ENCODE assay signal across 9 cellular contexts in genomic region chr17:21410371-21410770, GRCh38. TPM values are rescaled to one million over a fixed set of nuclear protein-coding genes. Genes with fewer than 3 reads are reported as not detected.
A peak's percentile ranks its signal among the peaks of the same experiment; 100 is the strongest.
DNase-seq lines count a peak whose midpoint lies in the region; ATAC-seq and TF ChIP-seq lines count a peak whose summit lies in the region.
"Not testable (repeated sequence)": the region's sequence is repeated elsewhere in the genome, so short reads cannot be mapped to it uniquely, and the experiment has no call there.
"Had no signal": no experiment of that assay in that cellular context is flagged by ENCODE, and none has a peak within 500 bp of the region (broad histone marks: within the 10 kb centered on the region; RNA-seq: fewer than 3 reads in every experiment).

No MANE protein-coding gene starts in this region.

- H3K9me3 ChIP-seq in spleen = not testable (repeated sequence)

- not testable (repeated sequence) for H3K27ac ChIP-seq in GM23338 (ENCODE audit: low read depth); spleen

- not testable (repeated sequence) for DNase-seq in GM23338 (ENCODE audit: low spot score); glutamatergic neuron; osteocyte (ENCODE audit: extremely low spot score, unreplicated experiment)
- DNase-seq in activated naive CD4-positive, alpha-beta T cell treated with anti-CD3 and anti-CD28 coated beads, Interleukin-2, amount 50 U/mL, for 16 hours = peak; percentile 2
- DNase-seq in left ventricle myocardium superior (peak; percentile 12), spleen (peak; percentile 60)

- 78 to 87% (median 79%) methylated on average over 4 to 9 of the region's 9 CpGs for WGBS in spleen, 5 donors

- H3K4me2 ChIP-seq in GM23338 = not testable (repeated sequence)

- not testable (repeated sequence) for H4K20me1 ChIP-seq in GM23338 (replicated peaks; ENCODE audit: insufficient read depth)

- not testable (repeated sequence) for ATAC-seq in GM23338, left ventricle myocardium superior

- not testable (repeated sequence) for H3K27me3 ChIP-seq in GM23338 (ENCODE audit: insufficient read depth); spleen (replicated peaks in 1 of 7)

- not testable (repeated sequence) for H3K4me3 ChIP-seq in GM23338, spleen

- H3K4me1 Mint-ChIP-seq in GM23338; glutamatergic neuron (ENCODE audit: low read depth, unreplicated experiment): not testable (repeated sequence)
- H3K4me1 Mint-ChIP-seq in osteocyte (ENCODE audit: unreplicated experiment) = peaks cover 17% of the 10 kb centered on the region

- H3K36me3 ChIP-seq in GM23338 (ENCODE audit: insufficient read depth); spleen: not testable (repeated sequence)

- not testable (repeated sequence) for H3K36me3 Mint-ChIP-seq in GM23338 (ENCODE audit: low read depth); glutamatergic neuron (ENCODE audit: unreplicated experiment); osteocyte (ENCODE audit: unreplicated experiment)

- H3K27ac Mint-ChIP-seq in GM23338 = peak overlapping the region; percentile 72; the same call in 1 of the 2 replicates
- peak overlapping the region; percentile 17 for H3K27ac Mint-ChIP-seq in glutamatergic neuron (ENCODE audit: unreplicated experiment)
- H3K27ac Mint-ChIP-seq in osteocyte (ENCODE audit: unreplicated experiment) = peak overlapping the region; percentile 81

- not testable (repeated sequence) for H3K27me3 Mint-ChIP-seq in GM23338 (ENCODE audit: insufficient read depth, low read depth, poor library complexity); glutamatergic neuron (ENCODE audit: unreplicated experiment); osteocyte (ENCODE audit: unreplicated experiment)

- not testable (repeated sequence) for H3F3A ChIP-seq in GM23338 (replicated peaks; ENCODE audit: low read depth)

- peaks cover 12% of the 10 kb centered on the region; the same call in 1 of the 3 replicates for H3K9me3 Mint-ChIP-seq in GM23338
- H3K9me3 Mint-ChIP-seq in glutamatergic neuron (ENCODE audit: unreplicated experiment); osteocyte (ENCODE audit: unreplicated experiment): not testable (repeated sequence)

- TF ChIP-seq POLR2A in spleen (IDR thresholded peaks at IDR 0.05) = not testable (repeated sequence)

- H2AFZ ChIP-seq in GM23338 = not testable (repeated sequence)

- not testable (repeated sequence) for H3K4me1 ChIP-seq in GM23338 (ENCODE audit: insufficient read depth); spleen

- intact Hi-C loops in left ventricle myocardium superior (cut with micrococcal nuclease); spleen (cut with DNase I; ENCODE audit: low total_unique reads): not testable (repeated sequence)

- not testable (repeated sequence) for H3K4me3 Mint-ChIP-seq in GM23338; glutamatergic neuron (ENCODE audit: unreplicated experiment); osteocyte (ENCODE audit: unreplicated experiment)

- TF ChIP-seq CTCF in GM23338 (conservative IDR thresholded peaks at IDR 0.05; ENCODE audit: low read depth in 2 of 2); glutamatergic neuron (IDR thresholded peaks at IDR 0.05; ENCODE audit: partially characterized antibody, unreplicated experiment); osteocyte (IDR thresholded peaks at IDR 0.05); spleen (IDR thresholded peaks at IDR 0.05 in 8 of 11, conservative IDR thresholded peaks at IDR 0.05 in 3 of 11): not testable (repeated sequence)

- not testable (repeated sequence) for H3K9me2 ChIP-seq in GM23338 (ENCODE audit: insufficient read depth)

- not testable (repeated sequence) for H3K79me2 ChIP-seq in GM23338 (replicated peaks; ENCODE audit: insufficient read depth)

RNA-seq across cellular contexts. Expression of gene KCNJ12, which starts 34.2 kb away (rescaled TPM):
- 0.97 and 2.4 TPM in 2 replicates for total RNA-seq in GM23338 (2014; rRNA removed; shearing (Covaris generic))
- polyA plus RNA-seq in GM23338 (2016; fragmentation: Nextera tagmentation; extraction: Ambion mirVana) (0.42 and 0.61 TPM in 2 replicates), spleen (under 1 TPM; 0.11 to 0.77 (median 0.12) TPM)
- total RNA-seq in glutamatergic neuron (ENCODE audit: unreplicated experiment) (9.6 TPM), left ventricle myocardium superior (11.4 TPM), osteocyte (2.3 and 2.4 TPM in 2 replicates), spleen (1 to 10 TPM; 1.0 to 4.8 (median 2.6) TPM)
- total RNA-seq: Calu3; CD4-positive, alpha-beta memory T cell; HFFc6 had no signal
- polyA plus RNA-seq: CD4-positive, alpha-beta memory T cell had no signal

Comparison
In these comparisons a context has a peak if more than half of its experiments do, and no peak if none do; other contexts are left out.
1. H3K27ac Mint-ChIP-seq: peak in every context shown above with its lines; median percentile 81 in osteocyte; 72 in GM23338; 17 in glutamatergic neuron.